Comparison of ENCODE assay signal across 7 cellular contexts in genomic region chr12:71693651-71694050, GRCh38. TPM values are rescaled to one million over a fixed set of nuclear protein-coding genes. Genes with fewer than 3 reads are reported as not detected.
DNase-seq lines count a peak whose midpoint lies in the region; ATAC-seq and TF ChIP-seq lines count a peak whose summit lies in the region.
"Not testable (repeated sequence)": the region's sequence is repeated elsewhere in the genome, so short reads cannot be mapped to it uniquely, and the experiment has no call there.

No MANE protein-coding gene starts in this region.

- H3K27ac ChIP-seq in MM.1S (ENCODE audit: low read length): peak overlapping the region; percentile 82

- peak overlapping the region; percentile 29; the same call in 1 of the 2 replicates for H2AFZ ChIP-seq in MM.1S (ENCODE audit: low read length)

- H3K4me1 Mint-ChIP-seq in brain (peaks cover 42% of the 10 kb centered on the region), naive B cell (peaks cover 45 to 76% (median 50%) of the 10 kb centered on the region in 3 donors)

- H3K36me3 Mint-ChIP-seq in brain (peaks cover 23% of the 10 kb centered on the region), naive B cell (peaks cover 8 to 15% of the 10 kb centered on the region in 2 donors)

- H3K4me3 Mint-ChIP-seq in brain (peak overlapping the region in 1 of 5 experiments; percentile 28), naive B cell (peak overlapping the region; percentile 15 to 90 (median 72))

- peaks cover 37% of the 10 kb centered on the region for H3K4me1 ChIP-seq in MM.1S (ENCODE audit: low read length)

- H3K4me2 ChIP-seq in MM.1S (ENCODE audit: low read depth, low read length): peak overlapping the region; percentile 86

- not testable (repeated sequence) for DNase-seq in MM.1S, naive B cell

- H3K9me2 ChIP-seq in MM.1S (replicated peaks; ENCODE audit: insufficient read depth, low read length): not testable (repeated sequence)

- ATAC-seq in GM18858 (IDR thresholded peaks at IDR 0.05; ENCODE audit: unreplicated experiment): peak; percentile 1
- ATAC-seq in GM21367 (IDR thresholded peaks at IDR 0.05; ENCODE audit: unreplicated experiment): peak; percentile 6
- peak; percentile 17 for ATAC-seq in HG02642 (IDR thresholded peaks at IDR 0.05; ENCODE audit: poor library complexity, unreplicated experiment)
- ATAC-seq in HG03103 (IDR thresholded peaks at IDR 0.05; ENCODE audit: low read depth, unreplicated experiment): peak; percentile 15
- not testable (repeated sequence) for ATAC-seq in naive B cell (ENCODE audit: low read depth in 2 of 2)

- peak overlapping the region; percentile 35; the same call in 1 of the 2 replicates for H3K9ac ChIP-seq in MM.1S (ENCODE audit: low read length)

- not testable (repeated sequence) for H3K36me3 ChIP-seq in MM.1S (replicated peaks; ENCODE audit: insufficient read depth, low read length)

- TF ChIP-seq CTCF in MM.1S (IDR thresholded peaks at IDR 0.05; ENCODE audit: low read length); brain (conservative IDR thresholded peaks at IDR 0.05): not testable (repeated sequence)

- not testable (repeated sequence) for H3K9me3 ChIP-seq in MM.1S (replicated peaks; ENCODE audit: insufficient read depth, low read length)

- H3K27me3 ChIP-seq in MM.1S (replicated peaks; ENCODE audit: insufficient read depth, low read length): not testable (repeated sequence)

- H4K20me1 ChIP-seq in MM.1S (ENCODE audit: insufficient read depth, low read length): not testable (repeated sequence)

- H3K4me3 ChIP-seq in MM.1S (ENCODE audit: low read length): peak overlapping the region; percentile 30

- peaks cover 45% of the 10 kb centered on the region for H3F3A ChIP-seq in MM.1S (ENCODE audit: insufficient read depth, low read length)

- H3K27ac Mint-ChIP-seq in brain (peak overlapping the region in 3 of 5 experiments; percentile 25 to 85 (median 82)), naive B cell (peak overlapping the region; percentile 84 to 98 (median 90))

- H3K27me3 Mint-ChIP-seq in brain, naive B cell: not testable (repeated sequence)

- H3K79me2 ChIP-seq in MM.1S (ENCODE audit: low read length): peaks cover 57% of the 10 kb centered on the region

- not testable (repeated sequence) for H3K9me3 Mint-ChIP-seq in brain, naive B cell

RNA-seq across cellular contexts. Expression of gene TMEM19, which starts 7.8 kb away (rescaled TPM):
- 15.9 TPM for polyA plus RNA-seq in brain (ENCODE audit: insufficient read depth, low read depth, low replicate concordance)
- 100 to 1,000 TPM; 166 to 231 (median 193) TPM for polyA plus RNA-seq in naive B cell (ENCODE audit: low read depth in 6 of 6)

RNA-seq across cellular contexts. Expression of gene THAP2, which starts 29.6 kb away (rescaled TPM):
- polyA plus RNA-seq in brain (ENCODE audit: insufficient read depth, low read depth, low replicate concordance) (4.1 TPM), naive B cell (ENCODE audit: low read depth in 6 of 6) (10 to 100 TPM in 5 of 6 donors, 1 to 10 TPM in 1; 6.0 to 17.7 (median 12.2) TPM)

RNA-seq across cellular contexts. Expression of gene ZFC3H1, which starts 30.0 kb away (rescaled TPM):
- polyA plus RNA-seq in brain (ENCODE audit: insufficient read depth, low read depth, low replicate concordance): 2.5 TPM
- 10 to 100 TPM; 22.9 to 46.9 (median 38.3) TPM for polyA plus RNA-seq in naive B cell (ENCODE audit: low read depth in 6 of 6)
